8 cellular contexts compared by ENCODE assay signal in the genomic region with DNA sequence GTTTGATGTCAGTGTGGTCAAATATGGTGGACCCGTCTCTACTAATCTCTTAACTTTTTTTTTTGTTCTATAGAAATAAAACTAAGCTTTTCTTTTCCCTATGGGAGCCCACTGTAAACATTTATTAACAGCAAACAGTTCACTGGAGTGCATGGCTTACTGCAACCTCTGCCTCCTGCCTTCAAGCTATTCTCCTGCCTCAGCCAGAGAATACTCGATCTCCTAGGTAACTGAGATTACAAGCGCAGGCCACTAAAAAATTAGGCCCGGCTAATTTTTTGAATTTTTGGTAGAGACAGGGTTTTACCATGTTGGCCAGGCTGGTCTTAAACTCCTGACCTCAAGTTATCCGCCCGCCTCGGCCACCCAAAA.
DNase-seq lines count a peak whose midpoint lies in the region; ATAC-seq and TF ChIP-seq lines count a peak whose summit lies in the region.
"Not testable (repeated sequence)": the region's sequence is repeated elsewhere in the genome, so short reads cannot be mapped to it uniquely, and the experiment has no call there.

No MANE protein-coding gene starts in this region.

- not testable (repeated sequence) for H3K36me3 ChIP-seq in BE2C; GM23248 (ENCODE audit: low read depth); NT2/D1 (ENCODE audit: insufficient read depth, insufficient read length, low read length); breast epithelium; cardiac muscle cell; naive thymus-derived CD4-positive, alpha-beta T cell (ENCODE audit: control insufficient read depth in 2 of 3, insufficient read depth in 3 of 3, low read length in 3 of 3); spleen

- H3K9me3 ChIP-seq in BE2C; GM23248 (ENCODE audit: low read depth); NT2/D1 (ENCODE audit: insufficient read depth, low read length); breast epithelium; cardiac muscle cell (ENCODE audit: low read depth); naive thymus-derived CD4-positive, alpha-beta T cell (ENCODE audit: control insufficient read depth in 2 of 3, low read length in 3 of 3); spleen: not testable (repeated sequence)

- peak overlapping the region; percentile 78 for H3K4me2 ChIP-seq in GM23248 (ENCODE audit: unreplicated experiment)

- not testable (repeated sequence) for H3K9me2 ChIP-seq in GM23248 (ENCODE audit: insufficient read depth)

- WGBS in GM23248 (ENCODE audit: low coverage in 1 of 2, low lambda C conversion rate in 2 of 2, missing lambda C conversion rate in 2 of 2), 2 experiments = 31 to 39% methylated on average over 4 of the region's 7 CpGs
- WGBS in spleen, 5 donors = 51 to 64% (median 61%) methylated on average over 3 to 4 of the region's 7 CpGs

- ATAC-seq in activated CD8-positive, alpha-beta T cell treated with anti-CD3 and anti-CD28 coated beads for 36 hours; naive thymus-derived CD4-positive, alpha-beta T cell: not testable (repeated sequence)

- not testable (repeated sequence) for H3K4me1 ChIP-seq in BE2C; GM23248 (ENCODE audit: insufficient read depth); NT2/D1 (ENCODE audit: insufficient read depth, insufficient read length); breast epithelium; cardiac muscle cell (ENCODE audit: low read depth); naive thymus-derived CD4-positive, alpha-beta T cell (ENCODE audit: control insufficient read depth in 2 of 2, insufficient read depth in 2 of 2, low read length in 2 of 2)
- H3K4me1 ChIP-seq in spleen = peaks cover 0 to 16% (median 6%) of the 10 kb centered on the region in 6 donors

- intact Hi-C loops in activated CD8-positive, alpha-beta T cell treated with anti-CD3 and anti-CD28 coated beads for 36 hours (cut with micrococcal nuclease) = loop anchor here (2.0 kb wide), 1 partner anchor 68 kb away; no protein-coding TSS in a partner anchor
- intact Hi-C loops in breast epithelium (cut with DNase I; ENCODE audit: low total_unique reads); spleen (cut with DNase I; ENCODE audit: low total_unique reads): not testable (repeated sequence)
- intact Hi-C loops in naive thymus-derived CD4-positive, alpha-beta T cell (cut with micrococcal nuclease) = loop anchor here in 1 of 2 donors (2.0 kb wide), 2 partner anchors 14 to 30 kb away; no protein-coding TSS in a partner anchor

- not testable (repeated sequence) for H3K27me3 ChIP-seq in BE2C; GM23248 (replicated peaks; ENCODE audit: insufficient read depth); NT2/D1 (ENCODE audit: insufficient read depth, insufficient read length); breast epithelium; cardiac muscle cell; naive thymus-derived CD4-positive, alpha-beta T cell (ENCODE audit: control insufficient read depth in 2 of 2, insufficient read depth in 2 of 2, low read length in 2 of 2); spleen (replicated peaks in 1 of 7)

- not testable (repeated sequence) for H4K20me1 ChIP-seq in GM23248 (ENCODE audit: insufficient read depth)

- not testable (repeated sequence) for TF ChIP-seq CTCF in BE2C (IDR thresholded peaks at IDR 0.05; ENCODE audit: low read depth, low read length); activated CD8-positive, alpha-beta T cell treated with anti-CD3 and anti-CD28 coated beads for 36 hours (IDR thresholded peaks at IDR 0.05); breast epithelium (IDR thresholded peaks at IDR 0.05); cardiac muscle cell (IDR thresholded peaks at IDR 0.05; ENCODE audit: low read depth, low read length); spleen (IDR thresholded peaks at IDR 0.05 in 8 of 11, conservative IDR thresholded peaks at IDR 0.05 in 3 of 11)

- POLR2A ChIA-PET in activated CD8-positive, alpha-beta T cell treated with anti-CD3 and anti-CD28 coated beads for 36 hours (lab: Charles Lee) = interaction anchor here (0.9 to 1.8 kb wide), 7 partner anchors 11 to 120 kb away, joined by 3 to 22 read pairs (median 5); no protein-coding TSS in a partner anchor
- POLR2A ChIA-PET in naive thymus-derived CD4-positive, alpha-beta T cell (lab: Charles Lee) = interaction anchor here (1.2 to 2.0 kb wide), 4 partner anchors 14 to 30 kb away, joined by 3 to 13 read pairs (median 6); no protein-coding TSS in a partner anchor

- 0 out of 2 replicates have a peak, but pooled peaks cover 10% of the 10 kb centered on the region for H3F3A ChIP-seq in GM23248 (ENCODE audit: insufficient read depth)

- CTCF ChIA-PET in activated CD8-positive, alpha-beta T cell treated with anti-CD3 and anti-CD28 coated beads for 36 hours (lab: Charles Lee) = not testable (repeated sequence)
- CTCF ChIA-PET in naive thymus-derived CD4-positive, alpha-beta T cell (lab: Charles Lee) = interaction anchor here (1.0 to 1.1 kb wide), 2 partner anchors 30 to 32 kb away, joined by 3 to 5 read pairs; no protein-coding TSS in a partner anchor

- H3K79me2 ChIP-seq in GM23248 (ENCODE audit: insufficient read depth) = not testable (repeated sequence)

- peak overlapping the region; percentile 88 for H3K9ac ChIP-seq in GM23248
- H3K9ac ChIP-seq in NT2/D1 (ENCODE audit: insufficient read length, low read depth) = not testable (repeated sequence)

- not testable (repeated sequence) for TF ChIP-seq POLR2A in breast epithelium (IDR thresholded peaks at IDR 0.05); spleen (IDR thresholded peaks at IDR 0.05)

- H3K9me3 Mint-ChIP-seq in activated CD8-positive, alpha-beta T cell treated with anti-CD3 and anti-CD28 coated beads for 36 hours; naive thymus-derived CD4-positive, alpha-beta T cell: not testable (repeated sequence)

- H3K4me3 ChIP-seq in BE2C (ENCODE audit: low read depth, low read length) (peak overlapping the region; percentile 79), GM23248 (peak overlapping the region; percentile 87), NT2/D1 (ENCODE audit: insufficient read length, low read depth) (peak overlapping the region; percentile 60), breast epithelium (peak overlapping the region in 2 of 3 donors; percentile 65 to 81), cardiac muscle cell (peak overlapping the region; percentile 37), spleen (peak overlapping the region in 4 of 8 donors; percentile 35 to 78 (median 48))
- peak overlapping the region; percentile 93 for H3K4me3 ChIP-seq in naive thymus-derived CD4-positive, alpha-beta T cell (ENCODE audit: low read length)

- H3K4me1 Mint-ChIP-seq in activated CD8-positive, alpha-beta T cell treated with anti-CD3 and anti-CD28 coated beads for 36 hours (ENCODE audit: low read depth) = peaks cover 20% of the 10 kb centered on the region
- H3K4me1 Mint-ChIP-seq in naive thymus-derived CD4-positive, alpha-beta T cell = peaks cover 17 to 63% (median 33%) of the 10 kb centered on the region in 7 donors

- peak overlapping the region; percentile 87 for H3K4me3 Mint-ChIP-seq in activated CD8-positive, alpha-beta T cell treated with anti-CD3 and anti-CD28 coated beads for 36 hours
- H3K4me3 Mint-ChIP-seq in naive thymus-derived CD4-positive, alpha-beta T cell = peak overlapping the region; percentile 82 to 100 (median 96)

- not testable (repeated sequence) for H3K36me3 Mint-ChIP-seq in activated CD8-positive, alpha-beta T cell treated with anti-CD3 and anti-CD28 coated beads for 36 hours (ENCODE audit: low read depth)
- peaks cover 4 to 16% (median 12%) of the 10 kb centered on the region in 5 donors for H3K36me3 Mint-ChIP-seq in naive thymus-derived CD4-positive, alpha-beta T cell

- DNase-seq in BE2C; NT2/D1 (ENCODE audit: low read depth, low spot score); activated CD8-positive, alpha-beta T cell treated with anti-CD3 and anti-CD28 coated beads for 36 hours; breast epithelium (ENCODE audit: low spot score in 2 of 2); cardiac muscle cell (ENCODE audit: low read depth in 1 of 2, low spot score in 1 of 2); spleen: not testable (repeated sequence)
- peak; percentile 13 for DNase-seq in GM23248
- peak in 3 of 9 donors; percentile 14 to 26 (median 19) for DNase-seq in naive thymus-derived CD4-positive, alpha-beta T cell

- in situ Hi-C loops in GM23248 (cut with MboI) = not testable (repeated sequence)

- H3K27me3 Mint-ChIP-seq in activated CD8-positive, alpha-beta T cell treated with anti-CD3 and anti-CD28 coated beads for 36 hours; naive thymus-derived CD4-positive, alpha-beta T cell: not testable (repeated sequence)

- H3K27ac ChIP-seq in GM23248 (peak overlapping the region; percentile 73), cardiac muscle cell (peak overlapping the region; percentile 31), spleen (peak overlapping the region in 7 of 8 donors; percentile 85 to 97 (median 87))
- H3K27ac ChIP-seq in breast epithelium = not testable (repeated sequence)
- peak overlapping the region; percentile 89 for H3K27ac ChIP-seq in naive thymus-derived CD4-positive, alpha-beta T cell (ENCODE audit: low read depth, low read length)

- H2AFZ ChIP-seq in GM23248 = peak overlapping the region; percentile 92

- H3K27ac Mint-ChIP-seq in activated CD8-positive, alpha-beta T cell treated with anti-CD3 and anti-CD28 coated beads for 36 hours = peak overlapping the region; percentile 100
- peak overlapping the region; percentile 96 to 100 (median 99) for H3K27ac Mint-ChIP-seq in naive thymus-derived CD4-positive, alpha-beta T cell
